1 cellular context compared by ENCODE assay signal in the genomic region with DNA sequence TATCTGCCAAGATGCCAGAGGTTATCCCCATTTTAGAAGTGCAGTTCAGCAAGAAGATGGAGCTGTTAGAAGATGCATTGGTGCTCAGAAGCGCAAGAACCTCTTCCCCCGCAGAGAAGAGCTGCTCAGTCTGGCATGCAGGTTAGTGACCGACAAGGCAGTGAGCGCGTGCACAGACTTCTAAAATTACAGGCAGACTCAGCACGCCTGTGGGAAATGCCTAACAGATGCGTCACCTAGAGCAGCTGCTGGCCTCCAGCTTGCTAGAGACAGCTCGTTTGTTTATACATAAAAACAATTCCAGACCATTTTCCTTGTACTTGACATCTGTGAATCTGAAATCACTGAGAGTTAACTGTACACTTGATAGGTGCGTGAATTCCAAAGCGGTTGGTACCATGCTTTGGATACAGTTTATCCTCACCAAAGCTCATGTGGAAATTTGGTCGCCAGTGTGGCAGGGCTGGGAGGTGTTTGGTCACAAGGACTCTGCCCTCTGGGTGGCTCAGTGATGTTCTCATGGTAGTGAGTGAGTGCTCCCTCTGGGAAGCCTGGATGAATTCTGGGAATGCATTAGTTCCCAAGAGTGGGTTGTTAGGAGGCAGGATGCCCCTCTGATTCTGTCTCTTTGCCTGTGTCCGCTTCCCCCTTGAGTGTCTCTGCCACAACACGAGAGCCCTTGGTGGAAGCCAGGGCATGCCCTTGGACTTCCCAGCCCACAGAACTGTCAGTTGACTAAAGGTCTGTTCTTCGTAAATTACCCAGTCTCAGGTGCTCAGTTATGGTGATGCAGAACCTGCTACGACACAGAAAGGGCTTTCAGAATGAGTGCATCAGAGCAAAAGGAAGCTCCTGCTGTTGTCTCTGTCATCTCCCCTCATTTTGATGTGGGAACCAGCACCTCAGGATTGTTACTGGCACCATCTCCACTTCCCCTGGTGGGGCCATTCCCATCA.
TF ChIP-seq lines count a peak whose summit lies in the region.

No MANE protein-coding gene starts in this region.

TF ChIP-seq in GM23338, 12 proteins besides CTCF, POLR2A, EP300 and RAD21 (continued from another document):
- TF ChIP-seq ZNF462 (CRISPR knock-in tag; IDR thresholded peaks at IDR 0.05), result no peak
- TF ChIP-seq EZH2 (IDR thresholded peaks at IDR 0.05; ENCODE audit: low read depth, unreplicated experiment), result no peak
- no peak for TF ChIP-seq ZNF114 (CRISPR knock-in tag; IDR thresholded peaks at IDR 0.05)
- TF ChIP-seq JUNB (IDR thresholded peaks at IDR 0.05; ENCODE audit: unreplicated experiment), result no peak
- no peak for TF ChIP-seq CREB1 (CRISPR knock-in tag; IDR thresholded peaks at IDR 0.05; ENCODE audit: low read depth)
- no peak for TF ChIP-seq ETS1 (IDR thresholded peaks at IDR 0.05)
- no peak for TF ChIP-seq STAT1 (IDR thresholded peaks at IDR 0.05; ENCODE audit: unreplicated experiment)
- TF ChIP-seq, protein P1, sequence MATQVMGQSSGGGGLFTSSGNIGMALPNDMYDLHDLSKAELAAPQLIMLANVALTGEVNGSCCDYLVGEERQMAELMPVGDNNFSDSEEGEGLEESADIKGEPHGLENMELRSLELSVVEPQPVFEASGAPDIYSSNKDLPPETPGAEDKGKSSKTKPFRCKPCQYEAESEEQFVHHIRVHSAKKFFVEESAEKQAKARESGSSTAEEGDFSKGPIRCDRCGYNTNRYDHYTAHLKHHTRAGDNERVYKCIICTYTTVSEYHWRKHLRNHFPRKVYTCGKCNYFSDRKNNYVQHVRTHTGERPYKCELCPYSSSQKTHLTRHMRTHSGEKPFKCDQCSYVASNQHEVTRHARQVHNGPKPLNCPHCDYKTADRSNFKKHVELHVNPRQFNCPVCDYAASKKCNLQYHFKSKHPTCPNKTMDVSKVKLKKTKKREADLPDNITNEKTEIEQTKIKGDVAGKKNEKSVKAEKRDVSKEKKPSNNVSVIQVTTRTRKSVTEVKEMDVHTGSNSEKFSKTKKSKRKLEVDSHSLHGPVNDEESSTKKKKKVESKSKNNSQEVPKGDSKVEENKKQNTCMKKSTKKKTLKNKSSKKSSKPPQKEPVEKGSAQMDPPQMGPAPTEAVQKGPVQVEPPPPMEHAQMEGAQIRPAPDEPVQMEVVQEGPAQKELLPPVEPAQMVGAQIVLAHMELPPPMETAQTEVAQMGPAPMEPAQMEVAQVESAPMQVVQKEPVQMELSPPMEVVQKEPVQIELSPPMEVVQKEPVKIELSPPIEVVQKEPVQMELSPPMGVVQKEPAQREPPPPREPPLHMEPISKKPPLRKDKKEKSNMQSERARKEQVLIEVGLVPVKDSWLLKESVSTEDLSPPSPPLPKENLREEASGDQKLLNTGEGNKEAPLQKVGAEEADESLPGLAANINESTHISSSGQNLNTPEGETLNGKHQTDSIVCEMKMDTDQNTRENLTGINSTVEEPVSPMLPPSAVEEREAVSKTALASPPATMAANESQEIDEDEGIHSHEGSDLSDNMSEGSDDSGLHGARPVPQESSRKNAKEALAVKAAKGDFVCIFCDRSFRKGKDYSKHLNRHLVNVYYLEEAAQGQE (IDR thresholded peaks at IDR 0.05; ENCODE audit: unreplicated experiment), result no peak
- TF ChIP-seq POLR2AphosphoS5 (IDR thresholded peaks at IDR 0.05; ENCODE audit: low read depth), result no peak
- no peak for TF ChIP-seq NANOG (IDR thresholded peaks at IDR 0.05; ENCODE audit: borderline replicate concordance)
